16 cellular contexts compared by ENCODE assay signal in genomic region chr11:31326470-31327148, GRCh38. TPM values are rescaled to one million over a fixed set of nuclear protein-coding genes. Genes with fewer than 3 reads are reported as not detected.
A peak's percentile ranks its signal among the peaks of the same experiment; 100 is the strongest.
DNase-seq lines count a peak whose midpoint lies in the region; ATAC-seq and TF ChIP-seq lines count a peak whose summit lies in the region.
"Had no signal": no experiment of that assay in that cellular context is flagged by ENCODE, and none has a peak within 500 bp of the region (broad histone marks: within the 10 kb centered on the region; RNA-seq: fewer than 3 reads in every experiment).

No MANE protein-coding gene starts in this region.

- peaks cover 9% of the 10 kb centered on the region for H3K4me1 Mint-ChIP-seq in activated CD8-positive, alpha-beta memory T cell treated with anti-CD3 and anti-CD28 coated beads, Interleukin-2, amount 10 ng/mL, durations not matched to agents 7 days and 5 days

- H3K4me3 Mint-ChIP-seq in activated CD8-positive, alpha-beta memory T cell treated with anti-CD3 and anti-CD28 coated beads, Interleukin-2, amount 10 ng/mL, durations not matched to agents 7 days and 5 days: peak overlapping the region; percentile 52

- ATAC-seq in activated CD8-positive, alpha-beta memory T cell treated with anti-CD3 and anti-CD28 coated beads, Interleukin-2, amount 10 ng/mL, durations not matched to agents 7 days and 5 days: peak; percentile 73
- ATAC-seq in GM21619 (IDR thresholded peaks at IDR 0.05; ENCODE audit: unreplicated experiment) (peak; percentile 77), HG03558 (IDR thresholded peaks at IDR 0.05; ENCODE audit: extremely low read depth, unreplicated experiment) (peak; percentile 62), foreskin keratinocyte (no peak)

- H3K4me1 ChIP-seq in osteoblast (ENCODE audit: insufficient read depth, low read length): no peaks in the 10 kb centered on the region
- H3K4me1 ChIP-seq in foreskin keratinocyte: no peaks in the 10 kb centered on the region
- H3K4me1 ChIP-seq: parathyroid adenoma had no signal

- H3K27ac ChIP-seq in osteoblast (ENCODE audit: low read depth, low read length) (no peak overlapping the region), caudate nucleus (ENCODE audit: low read depth, low read length) (no peak overlapping the region), foreskin keratinocyte (no peak overlapping the region)
- H3K27ac ChIP-seq: GM23248, parathyroid adenoma, RWPE1 had no signal

- H3K9me3 ChIP-seq in osteoblast (ENCODE audit: low read depth, low read length): no peaks in the 10 kb centered on the region

- H3K4me3 ChIP-seq in osteoblast (ENCODE audit: insufficient read depth, low read length): no peak overlapping the region
- H3K4me3 ChIP-seq: GM23248 had no signal

- H3K79me2 ChIP-seq in osteoblast (ENCODE audit: insufficient read depth, low read length): no peaks in the 10 kb centered on the region
- H3K79me2 ChIP-seq: parathyroid adenoma had no signal

- H3K4me2 ChIP-seq in osteoblast (ENCODE audit: insufficient read depth, low read length): peak overlapping the region; percentile 7

- no peak for DNase-seq in activated CD8-positive, alpha-beta memory T cell treated with anti-CD3 and anti-CD28 coated beads, Interleukin-2, amount 10 ng/mL, durations not matched to agents 7 days and 5 days
- no peak for DNase-seq in activated CD8-positive, alpha-beta memory T cell treated with anti-CD3 and anti-CD28 coated beads, Interleukin-2, amount 50 U/mL, for 4 hours
- DNase-seq in osteoblast (ENCODE audit: insufficient read length, low spot score, missing footprints) (peak; percentile 32), caudate nucleus (lab: John Stamatoyannopoulos, UW) (no peak), COLO829 (ENCODE audit: low spot score) (no peak), foreskin keratinocyte (no peak)
- DNase-seq: activated naive CD8-positive, alpha-beta T cell treated with anti-CD3 and anti-CD28 coated beads, Interleukin-2, amount 10 ng/mL, durations not matched to agents 7 days and 5 days; DMS53; GM23248; midbrain; T1000 had no signal

- no peaks in the 10 kb centered on the region for H4K20me1 ChIP-seq in osteoblast (ENCODE audit: insufficient read depth, low read length)

- H3K27me3 Mint-ChIP-seq in activated CD8-positive, alpha-beta memory T cell treated with anti-CD3 and anti-CD28 coated beads, Interleukin-2, amount 10 ng/mL, durations not matched to agents 7 days and 5 days: peaks cover 13% of the 10 kb centered on the region
- H3K27me3 Mint-ChIP-seq: activated naive CD8-positive, alpha-beta T cell treated with anti-CD3 and anti-CD28 coated beads, Interleukin-2, amount 10 ng/mL, durations not matched to agents 7 days and 5 days had no signal

- CTCF ChIA-PET in activated CD8-positive, alpha-beta memory T cell treated with anti-CD3 and anti-CD28 coated beads, Interleukin-2, amount 10 ng/mL, durations not matched to agents 7 days and 5 days (lab: Charles Lee): no interaction called here

- no peaks in the 10 kb centered on the region for H3K27me3 ChIP-seq in osteoblast (ENCODE audit: insufficient read depth, low read length)
- no peaks in the 10 kb centered on the region for H3K27me3 ChIP-seq in foreskin keratinocyte

- no peaks in the 10 kb centered on the region for H3K9me3 Mint-ChIP-seq in activated CD8-positive, alpha-beta memory T cell treated with anti-CD3 and anti-CD28 coated beads, Interleukin-2, amount 10 ng/mL, durations not matched to agents 7 days and 5 days (ENCODE audit: low read depth)

- no peaks in the 10 kb centered on the region for H3K36me3 Mint-ChIP-seq in activated CD8-positive, alpha-beta memory T cell treated with anti-CD3 and anti-CD28 coated beads, Interleukin-2, amount 10 ng/mL, durations not matched to agents 7 days and 5 days
- H3K36me3 Mint-ChIP-seq: activated naive CD8-positive, alpha-beta T cell treated with anti-CD3 and anti-CD28 coated beads, Interleukin-2, amount 10 ng/mL, durations not matched to agents 7 days and 5 days had no signal

- H2AFZ ChIP-seq in osteoblast (ENCODE audit: low read length): no peak overlapping the region
- H2AFZ ChIP-seq: GM23248, parathyroid adenoma had no signal

- H3K27ac Mint-ChIP-seq in activated CD8-positive, alpha-beta memory T cell treated with anti-CD3 and anti-CD28 coated beads, Interleukin-2, amount 10 ng/mL, durations not matched to agents 7 days and 5 days: peak overlapping the region; percentile 66
- H3K27ac Mint-ChIP-seq: activated naive CD8-positive, alpha-beta T cell treated with anti-CD3 and anti-CD28 coated beads, Interleukin-2, amount 10 ng/mL, durations not matched to agents 7 days and 5 days had no signal

- TF ChIP-seq CTCF in osteoblast (IDR thresholded peaks at IDR 0.05; ENCODE audit: extremely low read depth, low read depth, low read length) (no peak), foreskin keratinocyte (conservative IDR thresholded peaks at IDR 0.05) (no peak)

- no peaks in the 10 kb centered on the region for H3K36me3 ChIP-seq in osteoblast (ENCODE audit: insufficient read depth, low read length)

RNA-seq across cellular contexts. Expression of gene DCDC1, which starts 42.9 kb away (rescaled TPM):
- total RNA-seq in activated CD8-positive, alpha-beta memory T cell treated with anti-CD3 and anti-CD28 coated beads, Interleukin-2, amount 10 ng/mL, durations not matched to agents 7 days and 5 days: under 1 TPM in 1 of 2 experiments, not detected in 1; 0.07 TPM
- total RNA-seq in osteoblast (1.1 and 2.4 TPM in 2 replicates), foreskin keratinocyte (0.07 and 0.11 TPM in 2 replicates)
- polyA plus RNA-seq in foreskin keratinocyte: not detected in 2 replicates
- total RNA-seq: activated naive CD8-positive, alpha-beta T cell treated with anti-CD3 and anti-CD28 coated beads, Interleukin-2, amount 10 ng/mL, durations not matched to agents 7 days and 5 days; chondrocyte; GM23248 had no signal
- polyA plus RNA-seq: GM23248 had no signal

RNA-seq across cellular contexts. Expression of gene DNAJC24, which starts 43.1 kb away (rescaled TPM):
- total RNA-seq in activated CD8-positive, alpha-beta memory T cell treated with anti-CD3 and anti-CD28 coated beads, Interleukin-2, amount 10 ng/mL, durations not matched to agents 7 days and 5 days: 10 to 100 TPM; 14.7 to 17.6 TPM
- 23.9 and 31.8 TPM in 2 replicates for total RNA-seq in osteoblast
- 11.4 and 11.8 TPM in 2 replicates for total RNA-seq in foreskin keratinocyte
- polyA plus RNA-seq in foreskin keratinocyte: 3.1 and 3.2 TPM in 2 replicates
